Comparison of ENCODE assay signal across 21 cellular contexts in the genomic region with DNA sequence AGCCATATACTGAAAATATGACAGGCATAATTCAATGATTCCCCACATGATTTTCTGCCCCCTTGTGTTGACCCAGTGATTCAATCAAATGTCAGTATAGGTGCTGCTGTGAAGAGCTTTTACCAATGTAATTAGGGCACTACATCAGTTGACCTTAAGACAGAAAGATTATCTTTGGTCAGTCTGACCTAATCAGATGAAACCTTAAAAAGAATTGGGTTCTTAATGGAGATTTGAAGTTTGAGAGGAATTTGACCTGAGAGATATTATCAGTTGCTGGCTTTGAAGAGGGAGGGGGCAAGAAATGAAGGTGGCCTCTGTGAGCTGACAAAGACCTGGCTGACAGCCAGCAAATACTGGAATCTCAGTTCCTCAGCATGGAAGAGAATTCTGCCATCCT.
DNase-seq lines count a peak whose midpoint lies in the region; ATAC-seq and TF ChIP-seq lines count a peak whose summit lies in the region.
"Had no signal": no experiment of that assay in that cellular context is flagged by ENCODE, and none has a peak within 500 bp of the region (broad histone marks: within the 10 kb centered on the region; RNA-seq: fewer than 3 reads in every experiment).

No MANE protein-coding gene starts in this region.

- no peaks in the 10 kb centered on the region for H3K4me1 ChIP-seq in endodermal cell (ENCODE audit: control insufficient read depth, insufficient read depth, low read length)
- H3K4me1 ChIP-seq: BLaER1, Caco-2 had no signal

- H3K4me1 Mint-ChIP-seq in endodermal cell: peaks cover 2% of the 10 kb centered on the region
- H3K4me1 Mint-ChIP-seq: B cell; CD4-positive, CD25-positive, alpha-beta regulatory T cell had no signal

- ATAC-seq in HG02938 (IDR thresholded peaks at IDR 0.05; ENCODE audit: unreplicated experiment) (no peak), left colon (no peak)
- ATAC-seq: CD8-positive, alpha-beta T cell; GM12878 had no signal

- intact Hi-C loops in left colon (cut with DNase I, micrococcal nuclease): no loop called here

- peak; percentile 30 for DNase-seq in NCI-H82 (lab: John Stamatoyannopoulos, UW)
- no peak for DNase-seq in NCI-H82 treated with DMSO at 0.1 percent for 48 hours (lab: John Stamatoyannopoulos, UW; ENCODE audit: unreplicated experiment)
- DNase-seq in NCI-H69 (lab: John Stamatoyannopoulos, UW): peak; percentile 41
- no peak for DNase-seq in endodermal cell
- DNase-seq in left colon: no peak
- DNase-seq in DMS53 (lab: John Stamatoyannopoulos, UW): no peak
- DNase-seq: Caco-2; CD4-positive, CD25-positive, alpha-beta regulatory T cell; CD8-positive, alpha-beta T cell; DMS153; DMS79; EL; GDM1; GM23248; HCEC 1CT had no signal

- no peaks in the 10 kb centered on the region for H3K36me3 Mint-ChIP-seq in endodermal cell (ENCODE audit: low read depth)
- H3K36me3 Mint-ChIP-seq: CD4-positive, CD25-positive, alpha-beta regulatory T cell; CD8-positive, alpha-beta T cell had no signal

- H3K27ac ChIP-seq in endodermal cell (ENCODE audit: low read depth, low read length): no peak overlapping the region
- H3K27ac ChIP-seq: 22Rv1, BLaER1, C4-2B, GM23248 had no signal

- no peaks in the 10 kb centered on the region for H3K27me3 ChIP-seq in endodermal cell (ENCODE audit: control insufficient read depth, insufficient read depth, low read length, poor library complexity, severe bottlenecking)
- H3K27me3 ChIP-seq: BLaER1 had no signal

- no peak overlapping the region for H3K4me3 ChIP-seq in endodermal cell (ENCODE audit: low read length)
- H3K4me3 ChIP-seq: BLaER1, GM12878, GM23248 had no signal

- peaks cover 16% of the 10 kb centered on the region for H3K9me3 ChIP-seq in endodermal cell (ENCODE audit: control insufficient read depth, low read length)
- H3K9me3 ChIP-seq: BLaER1, Caco-2 had no signal

- H3K36me3 ChIP-seq in endodermal cell (ENCODE audit: control insufficient read depth, insufficient read depth, low read length): no peaks in the 10 kb centered on the region
- H3K36me3 ChIP-seq: BLaER1 had no signal

- H3K27ac Mint-ChIP-seq in endodermal cell: no peak overlapping the region
- H3K27ac Mint-ChIP-seq: B cell; CD4-positive, CD25-positive, alpha-beta regulatory T cell; CD8-positive, alpha-beta T cell had no signal

- no peaks in the 10 kb centered on the region for H3K27me3 Mint-ChIP-seq in endodermal cell (ENCODE audit: insufficient read depth)
- H3K27me3 Mint-ChIP-seq: B cell; CD4-positive, CD25-positive, alpha-beta regulatory T cell had no signal

- H3K9me3 Mint-ChIP-seq in endodermal cell: no peaks in the 10 kb centered on the region

- TF ChIP-seq CTCF in endodermal cell (conservative IDR thresholded peaks at IDR 0.05): peak; percentile 17

- H3K4me3 Mint-ChIP-seq in endodermal cell: no peak overlapping the region
- H3K4me3 Mint-ChIP-seq: B cell; CD4-positive, CD25-positive, alpha-beta regulatory T cell; CD8-positive, alpha-beta T cell had no signal

- no peak overlapping the region for H3K9ac ChIP-seq in endodermal cell (ENCODE audit: extremely low read depth, low read length, poor library complexity, severe bottlenecking)
- H3K9ac ChIP-seq: BLaER1, GM23248 had no signal

Comparison
In these comparisons a context has a peak if more than half of its experiments do, and no peak if none do; other contexts are left out.
1. DNase-seq: peak in NCI-H82 (single experiment) and NCI-H69 (single experiment); none in NCI-H82 treated with DMSO at 0.1 percent for 48 hours (single experiment), endodermal cell (single experiment), left colon (0 of 2) and DMS53 (single experiment).